Comparison of ENCODE assay signal across 22 cellular contexts in the genomic region with DNA sequence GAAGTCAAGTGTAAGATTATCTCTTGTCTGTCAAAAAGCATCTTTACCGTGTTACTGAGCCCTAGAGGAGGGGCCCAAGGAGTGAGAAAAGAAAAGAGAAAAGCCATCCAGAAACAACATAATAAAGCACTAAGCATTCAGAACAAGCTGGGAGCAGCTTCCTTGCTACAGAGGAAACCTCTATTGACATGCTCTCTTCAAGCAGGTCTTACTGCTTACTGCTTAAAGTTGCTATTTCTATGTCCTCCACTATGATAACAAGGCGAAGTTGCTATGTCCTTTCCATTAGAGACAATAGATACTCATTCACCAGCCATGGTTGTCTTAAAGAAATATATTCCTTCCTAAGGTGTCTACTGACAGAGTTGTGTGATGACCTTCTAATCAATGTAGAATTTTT.
"Had no signal": no experiment of that assay in that cellular context is flagged by ENCODE, and none has a peak within 500 bp of the region (broad histone marks: within the 10 kb centered on the region; RNA-seq: fewer than 3 reads in every experiment).

No MANE protein-coding gene starts in this region.

- H3K9me3 Mint-ChIP-seq: activated naive CD4-positive, alpha-beta T cell treated with anti-CD3 and anti-CD28 coated beads, Interleukin-2, amount 50 U/mL, for 24 hours; dendritic cell treated with granulocyte-macrophage colony-stimulating factor and Interleukin-4, amounts not matched to agents 40 ng/mL and 50 ng/mL, for 4 days; stimulated activated naive CD8-positive, alpha-beta T cell treated with anti-CD3 and anti-CD28 coated beads, Interleukin-15, Interleukin-2, amounts not matched to agents 100 ng/mL and 50 ng/mL, for 24 hours had no signal

- H3K36me3 Mint-ChIP-seq: activated naive CD4-positive, alpha-beta T cell treated with anti-CD3 and anti-CD28 coated beads, Interleukin-2, amount 50 U/mL, for 24 hours; natural killer cell had no signal

- H3K9me3 ChIP-seq: body of pancreas, pancreas, sigmoid colon, spleen, suprapubic skin, upper lobe of left lung had no signal

- DNase-seq: activated CD4-positive, alpha-beta T cell treated with anti-CD3 and anti-CD28 coated beads for 36 hours; activated CD8-positive, alpha-beta memory T cell treated with anti-CD3 and anti-CD28 coated beads, Interleukin-2, amount 50 U/mL, for 4 hours; activated CD8-positive, alpha-beta T cell treated with anti-CD3 and anti-CD28 coated beads, Interleukin-2, amount 10 ng/mL, durations not matched to agents 7 days and 5 days; activated effector memory CD4-positive, alpha-beta T cell treated with anti-CD3 and anti-CD28 coated beads, Interleukin-2, amount 50 U/mL, for 16 hours; activated T-cell treated with anti-CD3 and anti-CD28 coated beads, Interleukin-2, amount 50 U/mL, for 48 hours; amniotic stem cell; body of pancreas; kidney; left ventricle myocardium superior; mesenchymal stem cell; natural killer cell; pancreas; sigmoid colon; spleen; T-helper 17 cell; upper lobe of left lung; WERI-Rb-1 had no signal

- ATAC-seq: activated CD4-positive, alpha-beta T cell treated with anti-CD3 and anti-CD28 coated beads for 36 hours; activated CD8-positive, alpha-beta T cell treated with anti-CD3 and anti-CD28 coated beads, Interleukin-2, amount 10 ng/mL, durations not matched to agents 7 days and 5 days; body of pancreas; left ventricle myocardium superior; natural killer cell; pancreas; T-helper 17 cell had no signal

- H3K4me1 Mint-ChIP-seq: activated CD4-positive, alpha-beta T cell treated with anti-CD3 and anti-CD28 coated beads for 36 hours; activated naive CD4-positive, alpha-beta T cell treated with anti-CD3 and anti-CD28 coated beads, Interleukin-2, amount 50 U/mL, for 24 hours; central memory CD8-positive, alpha-beta T cell; natural killer cell; T-helper 17 cell had no signal

- H3K4me3 ChIP-seq: body of pancreas, pancreas, sigmoid colon, spleen, suprapubic skin, upper lobe of left lung had no signal

- H3K27me3 ChIP-seq: body of pancreas, pancreas, sigmoid colon, spleen, suprapubic skin, upper lobe of left lung had no signal

- H3K27me3 Mint-ChIP-seq: activated CD4-positive, alpha-beta T cell treated with anti-CD3 and anti-CD28 coated beads for 36 hours; central memory CD8-positive, alpha-beta T cell; dendritic cell treated with granulocyte-macrophage colony-stimulating factor and Interleukin-4, amounts not matched to agents 40 ng/mL and 50 ng/mL, for 4 days; stimulated activated naive CD8-positive, alpha-beta T cell treated with anti-CD3 and anti-CD28 coated beads, Interleukin-15, Interleukin-2, amounts not matched to agents 100 ng/mL and 50 ng/mL, for 24 hours; T-helper 17 cell had no signal

- H3K27ac ChIP-seq: body of pancreas, pancreas, sigmoid colon, spleen, suprapubic skin, upper lobe of left lung, WERI-Rb-1 had no signal

- H3K36me3 ChIP-seq: pancreas, sigmoid colon, spleen, suprapubic skin, upper lobe of left lung, WERI-Rb-1 had no signal

- H3K4me3 Mint-ChIP-seq: activated CD4-positive, alpha-beta T cell treated with anti-CD3 and anti-CD28 coated beads for 36 hours; activated CD8-positive, alpha-beta T cell treated with anti-CD3 and anti-CD28 coated beads, Interleukin-2, amount 10 ng/mL, durations not matched to agents 7 days and 5 days; activated naive CD4-positive, alpha-beta T cell treated with anti-CD3 and anti-CD28 coated beads, Interleukin-2, amount 50 U/mL, for 24 hours; central memory CD8-positive, alpha-beta T cell; dendritic cell treated with granulocyte-macrophage colony-stimulating factor and Interleukin-4, amounts not matched to agents 40 ng/mL and 50 ng/mL, for 4 days; natural killer cell; stimulated activated naive CD8-positive, alpha-beta T cell treated with anti-CD3 and anti-CD28 coated beads, Interleukin-15, Interleukin-2, amounts not matched to agents 100 ng/mL and 50 ng/mL, for 24 hours; T-helper 17 cell had no signal

- H3K4me1 ChIP-seq: body of pancreas, pancreas, sigmoid colon, spleen, suprapubic skin, upper lobe of left lung had no signal

- H3K27ac Mint-ChIP-seq: activated CD4-positive, alpha-beta T cell treated with anti-CD3 and anti-CD28 coated beads for 36 hours; activated CD8-positive, alpha-beta T cell treated with anti-CD3 and anti-CD28 coated beads, Interleukin-2, amount 10 ng/mL, durations not matched to agents 7 days and 5 days; activated naive CD4-positive, alpha-beta T cell treated with anti-CD3 and anti-CD28 coated beads, Interleukin-2, amount 50 U/mL, for 24 hours; dendritic cell treated with granulocyte-macrophage colony-stimulating factor and Interleukin-4, amounts not matched to agents 40 ng/mL and 50 ng/mL, for 4 days; natural killer cell; stimulated activated naive CD8-positive, alpha-beta T cell treated with anti-CD3 and anti-CD28 coated beads, Interleukin-15, Interleukin-2, amounts not matched to agents 100 ng/mL and 50 ng/mL, for 24 hours; T-helper 17 cell had no signal
